10 cellular contexts compared by ENCODE assay signal in the genomic region with DNA sequence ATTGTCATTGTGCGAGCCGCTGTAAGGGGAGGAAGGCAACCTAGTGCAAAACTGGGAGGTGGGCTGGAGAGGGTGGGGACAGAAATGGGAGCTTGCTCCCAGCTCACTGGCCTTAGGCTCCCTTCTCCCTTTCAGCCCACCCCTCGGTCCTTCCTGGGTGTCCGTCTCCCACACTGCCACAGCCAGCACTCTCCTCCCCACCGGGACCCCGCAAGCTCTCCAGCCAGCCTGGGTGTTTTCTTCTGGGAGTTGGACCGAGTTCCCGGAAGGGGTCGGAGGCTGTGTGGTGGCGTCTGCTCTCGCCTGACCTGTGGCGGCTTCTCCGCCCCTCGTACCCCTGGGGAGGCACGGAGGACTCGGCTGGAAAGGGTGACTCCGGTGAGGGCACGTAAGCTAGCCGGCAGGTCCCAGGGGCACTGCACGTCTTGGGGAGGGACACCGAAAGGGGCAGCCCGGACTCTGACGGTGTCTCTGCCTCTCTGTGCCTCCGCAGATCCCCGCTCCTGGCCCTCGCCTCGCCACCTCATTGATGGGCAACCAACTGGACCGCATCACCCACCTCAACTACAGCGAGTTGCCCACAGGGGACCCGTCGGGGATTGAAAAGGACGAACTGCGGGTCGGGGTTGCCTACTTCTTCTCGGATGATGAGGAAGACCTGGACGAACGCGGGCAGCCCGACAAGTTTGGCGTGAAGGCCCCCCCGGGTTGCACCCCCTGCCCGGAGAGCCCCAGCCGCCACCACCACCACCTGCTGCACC. TPM values are rescaled to one million over a fixed set of nuclear protein-coding genes. Genes with fewer than 3 reads are reported as not detected.
DNase-seq lines count a peak whose midpoint lies in the region; ATAC-seq, FAIRE-seq and TF ChIP-seq lines count a peak whose summit lies in the region.
"Had no signal": no experiment of that assay in that cellular context is flagged by ENCODE, and none has a peak within 500 bp of the region (broad histone marks: within the 10 kb centered on the region; RNA-seq: fewer than 3 reads in every experiment).

No MANE protein-coding gene starts in this region.

- peaks cover 4% of the 10 kb centered on the region for H3K36me3 Mint-ChIP-seq in activated CD4-positive, alpha-beta T cell treated with anti-CD3 and anti-CD28 coated beads, Interleukin-2, amount 10 ng/mL, durations not matched to agents 7 days and 5 days (ENCODE audit: low read depth)

- ATAC-seq in lower lobe of right lung: peak in 1 of 2 donors; percentile 1
- ATAC-seq in HG02623 (IDR thresholded peaks at IDR 0.05; ENCODE audit: unreplicated experiment): no peak

- H3K9me3 Mint-ChIP-seq in activated CD4-positive, alpha-beta T cell treated with anti-CD3 and anti-CD28 coated beads, Interleukin-2, amount 10 ng/mL, durations not matched to agents 7 days and 5 days: peaks cover 3% of the 10 kb centered on the region
- H3K9me3 Mint-ChIP-seq: natural killer cell treated with Interleukin-12 subunit alpha and Interleukin-12 subunit beta and Interleukin-15 and Interleukin-18, amount 100 ng/mL, for 72 hours had no signal

- FAIRE-seq in urothelium cell line (lab: Jason Lieb, UNC): no peak

- peak overlapping the region; percentile 9 for H3K27ac Mint-ChIP-seq in activated CD4-positive, alpha-beta T cell treated with anti-CD3 and anti-CD28 coated beads, Interleukin-2, amount 10 ng/mL, durations not matched to agents 7 days and 5 days
- H3K27ac Mint-ChIP-seq: activated naive CD4-positive, alpha-beta T cell treated with anti-CD3 and anti-CD28 coated beads, Interleukin-2, amount 50 U/mL, for 24 hours; natural killer cell treated with Interleukin-12 subunit alpha and Interleukin-12 subunit beta and Interleukin-15 and Interleukin-18, amount 100 ng/mL, for 72 hours had no signal

- H3K27me3 ChIP-seq in lower lobe of right lung (ENCODE audit: low read depth) (peaks cover 33% of the 10 kb centered on the region), tibial artery (peaks cover 0 to 47% of the 10 kb centered on the region in 2 donors)

- CTCF ChIA-PET in activated CD4-positive, alpha-beta T cell treated with anti-CD3 and anti-CD28 coated beads, Interleukin-2, amount 10 ng/mL, durations not matched to agents 7 days and 5 days (lab: Charles Lee): no interaction called here

- H3K4me3 Mint-ChIP-seq in activated CD4-positive, alpha-beta T cell treated with anti-CD3 and anti-CD28 coated beads, Interleukin-2, amount 10 ng/mL, durations not matched to agents 7 days and 5 days: no peak overlapping the region
- H3K4me3 Mint-ChIP-seq: activated naive CD4-positive, alpha-beta T cell treated with anti-CD3 and anti-CD28 coated beads, Interleukin-2, amount 50 U/mL, for 24 hours; natural killer cell treated with Interleukin-12 subunit alpha and Interleukin-12 subunit beta and Interleukin-15 and Interleukin-18, amount 100 ng/mL, for 72 hours had no signal

- intact Hi-C loops in lower lobe of right lung (cut with DNase I) (no loop called here), tibial artery (cut with DNase I; ENCODE audit: low total_unique reads) (no loop called here)

- H3K27ac ChIP-seq in cingulate gyrus (ENCODE audit: low read depth, low read length) (peak overlapping the region; percentile 8), lower lobe of right lung (no peak overlapping the region), tibial artery (no peak overlapping the region)

- DNase-seq in activated CD4-positive, alpha-beta T cell treated with anti-CD3 and anti-CD28 coated beads, Interleukin-2, amount 10 ng/mL, durations not matched to agents 7 days and 5 days: no peak
- no peak for DNase-seq in activated CD4-positive, alpha-beta T cell treated with anti-CD3 and anti-CD28 coated beads, Interleukin-2, amount 50 U/mL, for 4 hours
- DNase-seq in lower lobe of right lung: peak; percentile 47
- DNase-seq in tibial artery: no peak
- no peak for DNase-seq in urothelium cell line (ENCODE audit: low spot score)
- no peak for DNase-seq in midbrain (lab: John Stamatoyannopoulos, UW)

- H3K36me3 ChIP-seq in lower lobe of right lung (no peaks in the 10 kb centered on the region), tibial artery (no peaks in the 10 kb centered on the region)

- H3K9me3 ChIP-seq in lower lobe of right lung (no peaks in the 10 kb centered on the region), tibial artery (no peaks in the 10 kb centered on the region)

- POLR2A ChIA-PET in activated CD4-positive, alpha-beta T cell treated with anti-CD3 and anti-CD28 coated beads, Interleukin-2, amount 10 ng/mL, durations not matched to agents 7 days and 5 days (lab: Charles Lee): no interaction called here

- no peak for TF ChIP-seq CTCF in lower lobe of right lung (IDR thresholded peaks at IDR 0.05)
- TF ChIP-seq CTCF in tibial artery (IDR thresholded peaks at IDR 0.05): no peak

- peak overlapping the region; percentile 63 for H3K4me3 ChIP-seq in lower lobe of right lung
- H3K4me3 ChIP-seq in tibial artery: peak overlapping the region; percentile 48 to 64

- H3K4me1 ChIP-seq in lower lobe of right lung (peaks cover 9% of the 10 kb centered on the region), tibial artery (peaks cover 0 to 44% (median 29%) of the 10 kb centered on the region in 4 donors)

- peaks cover 4% of the 10 kb centered on the region for H3K4me1 Mint-ChIP-seq in activated CD4-positive, alpha-beta T cell treated with anti-CD3 and anti-CD28 coated beads, Interleukin-2, amount 10 ng/mL, durations not matched to agents 7 days and 5 days
- H3K4me1 Mint-ChIP-seq: activated naive CD4-positive, alpha-beta T cell treated with anti-CD3 and anti-CD28 coated beads, Interleukin-2, amount 50 U/mL, for 24 hours had no signal

- H3K27me3 Mint-ChIP-seq in activated CD4-positive, alpha-beta T cell treated with anti-CD3 and anti-CD28 coated beads, Interleukin-2, amount 10 ng/mL, durations not matched to agents 7 days and 5 days: peaks cover 60% of the 10 kb centered on the region

RNA-seq across cellular contexts. Expression of a gene that starts 1.1 kb away (rescaled TPM):
- total RNA-seq in activated CD4-positive, alpha-beta T cell treated with anti-CD3 and anti-CD28 coated beads, Interleukin-2, amount 10 ng/mL, durations not matched to agents 7 days and 5 days: not detected
- 8.0 TPM for total RNA-seq in lower lobe of right lung
- total RNA-seq: natural killer cell treated with Interleukin-12 subunit alpha and Interleukin-12 subunit beta and Interleukin-15 and Interleukin-18, amount 100 ng/mL, for 72 hours had no signal
